In the genomic region with DNA sequence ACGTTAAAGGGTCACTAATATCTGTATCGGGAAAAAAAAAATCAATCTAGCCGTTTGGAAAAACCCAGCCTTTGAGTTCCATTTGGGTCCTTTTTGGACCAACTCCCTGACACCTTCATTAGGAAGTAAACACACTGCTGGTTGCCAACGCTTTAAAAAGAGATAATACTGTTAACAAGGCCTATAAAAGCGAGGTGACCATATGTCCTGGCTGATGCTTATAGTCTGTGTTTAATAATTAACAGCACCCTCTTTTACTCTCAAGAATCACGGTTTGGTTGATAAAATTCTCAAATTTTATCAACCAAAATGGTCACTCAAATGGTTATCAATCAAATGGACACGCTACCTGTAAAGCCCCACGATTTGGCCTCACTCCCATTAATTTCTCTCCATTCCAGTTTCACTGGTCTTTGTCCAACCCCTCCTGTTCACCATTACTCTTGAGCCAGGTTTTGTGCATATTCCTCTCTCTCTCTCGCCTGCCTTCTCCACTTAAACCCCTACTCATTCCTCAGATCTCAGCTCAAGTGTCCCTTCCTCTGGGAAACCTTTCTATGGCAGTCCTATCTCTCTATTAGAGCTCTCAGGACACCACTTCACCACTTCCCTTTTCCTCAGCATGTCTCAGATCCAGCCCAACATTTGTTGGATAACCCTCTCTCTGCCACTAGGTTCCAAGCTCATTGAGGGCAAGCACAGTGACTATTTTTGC, we compare ENCODE assay signal across 9 cellular contexts. TPM values are rescaled to one million over a fixed set of nuclear protein-coding genes. Genes with fewer than 3 reads are reported as not detected.
DNase-seq lines count a peak whose midpoint lies in the region; ATAC-seq and TF ChIP-seq lines count a peak whose summit lies in the region.
"Had no signal": no experiment of that assay in that cellular context is flagged by ENCODE, and none has a peak within 500 bp of the region (broad histone marks: within the 10 kb centered on the region; RNA-seq: fewer than 3 reads in every experiment).

No MANE protein-coding gene starts in this region.

- H3K4me3 ChIP-seq in BLaER1 (no peak overlapping the region), adrenal gland (peak overlapping the region in 1 of 4 donors; percentile 94)

- H3K27ac Mint-ChIP-seq in mesothelial cell of epicardium, result peak overlapping the region; percentile 2

- peaks cover 100% of the 10 kb centered on the region for H4K20me1 ChIP-seq in BLaER1

- H3K36me3 ChIP-seq in BLaER1, result peaks cover 30% of the 10 kb centered on the region; the same call in 1 of the 2 replicates
- H3K36me3 ChIP-seq in KOPT-K1 (ENCODE audit: insufficient read depth, low read length), result peaks cover 22% of the 10 kb centered on the region
- no peaks in the 10 kb centered on the region for H3K36me3 ChIP-seq in adrenal gland (replicated peaks in 1 of 2)

- no peak for DNase-seq in adrenal gland
- DNase-seq in mesothelial cell of epicardium (ENCODE audit: low spot score in 2 of 2, unreplicated experiment in 2 of 2), result no peak
- no peak for DNase-seq in NCI-H2107 treated with DMSO at 0.1 percent for 48 hours (lab: John Stamatoyannopoulos, UW; ENCODE audit: unreplicated experiment)
- no peak for DNase-seq in stimulated activated CD4-positive, alpha-beta T cell treated with anti-CD3 and anti-CD28 coated beads, Interleukin-4, amount 100 ng/mL, for 24 hours
- DNase-seq in epidermal melanocyte (ENCODE audit: insufficient read length, low spot score), result no peak

- TF ChIP-seq POLR2A in adrenal gland (IDR thresholded peaks at IDR 0.05), result no peak

- H3K4me1 ChIP-seq in BLaER1 (peaks cover 86% of the 10 kb centered on the region), adrenal gland (replicated peaks in 1 of 2) (peaks cover 46 to 84% of the 10 kb centered on the region in 2 donors)

- no peak for ATAC-seq in GM19351 (IDR thresholded peaks at IDR 0.05; ENCODE audit: unreplicated experiment)

- no peak overlapping the region for H3K4me3 Mint-ChIP-seq in mesothelial cell of epicardium

- H3K27me3 Mint-ChIP-seq in mesothelial cell of epicardium (ENCODE audit: low read depth), result no peaks in the 10 kb centered on the region

- H3K27ac ChIP-seq in BLaER1 (no peak overlapping the region), KOPT-K1 (ENCODE audit: low read depth, low read length, poor library complexity, severe bottlenecking) (peak overlapping the region; percentile 40), adrenal gland (peak overlapping the region in 3 of 5 donors; percentile 27 to 99 (median 69))
- H3K27ac ChIP-seq: parathyroid adenoma had no signal

- no peak overlapping the region for H3K9ac ChIP-seq in BLaER1
- H3K9ac ChIP-seq: parathyroid adenoma had no signal

- intact Hi-C loops in adrenal gland (cut with DNase I), result loop anchor here in 1 of 2 donors (10.0 kb wide), 1 partner anchor 131 kb away; no protein-coding TSS in a partner anchor

- WGBS in adrenal gland, 4 donors, result 79 to 82% (median 82%) methylated on average over 9 of the region's 9 CpGs

- TF ChIP-seq CTCF in adrenal gland (IDR thresholded peaks at IDR 0.05), result no peak
- TF ChIP-seq CTCF in mesothelial cell of epicardium (IDR thresholded peaks at IDR 0.05; ENCODE audit: unreplicated experiment), result no peak

- H3K4me1 Mint-ChIP-seq in mesothelial cell of epicardium, result peaks cover 86% of the 10 kb centered on the region

- no peaks in the 10 kb centered on the region; the same call in 1 of the 2 replicates for H3K9me3 ChIP-seq in BLaER1
- no peaks in the 10 kb centered on the region for H3K9me3 ChIP-seq in KOPT-K1 (ENCODE audit: insufficient read depth, low read length, poor library complexity, severe bottlenecking)
- H3K9me3 ChIP-seq in adrenal gland (replicated peaks in 1 of 3), result no peaks in the 10 kb centered on the region

- H3K27me3 ChIP-seq in BLaER1 (no peaks in the 10 kb centered on the region), adrenal gland (no peaks in the 10 kb centered on the region)

- peak overlapping the region; percentile 92; the same call in 1 of the 2 replicates for H3K4me2 ChIP-seq in BLaER1

- no peaks in the 10 kb centered on the region for H3K9me3 Mint-ChIP-seq in mesothelial cell of epicardium

- H3K36me3 Mint-ChIP-seq in mesothelial cell of epicardium, result peaks cover 2% of the 10 kb centered on the region

RNA-seq across cellular contexts. Expression of gene BTG1, which starts 9.5 kb away (rescaled TPM):
- total RNA-seq in adrenal gland (100 to 1,000 TPM in 3 of 8 donors, 10 to 100 TPM in 5; 26.3 to 388 (median 74.9) TPM), mesothelial cell of epicardium (68.1 to 71.5 TPM (median 71.0 TPM) in 3 replicates)
- 10 to 100 TPM; 34.8 to 73.5 (median 55.2) TPM for polyA plus RNA-seq in adrenal gland
